Comparison of ENCODE assay signal across 17 cellular contexts in the genomic region with DNA sequence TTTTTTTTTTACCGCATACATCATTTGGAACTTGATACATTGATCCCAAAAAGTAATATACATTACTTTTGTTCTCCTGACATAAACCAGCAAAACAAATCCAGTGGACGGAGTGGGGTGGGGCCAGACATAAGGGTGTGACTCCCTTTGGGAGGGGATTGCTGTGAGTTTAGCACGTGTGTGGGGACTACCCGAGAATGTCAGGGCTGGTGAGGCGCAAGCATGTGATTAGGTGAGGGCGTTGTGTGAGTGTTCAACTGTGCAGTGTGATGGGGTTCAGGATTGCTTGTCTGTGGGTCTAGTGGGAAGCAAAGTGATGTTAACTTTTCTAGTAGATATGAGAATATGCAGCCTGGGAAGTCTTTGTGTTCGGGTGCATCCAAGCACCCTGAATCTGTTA.
"Had no signal": no experiment of that assay in that cellular context is flagged by ENCODE, and none has a peak within 500 bp of the region (broad histone marks: within the 10 kb centered on the region; RNA-seq: fewer than 3 reads in every experiment).

No MANE protein-coding gene starts in this region.

- DNase-seq: dermis blood vessel endothelial cell; dorsolateral prefrontal cortex; effector CD4-positive, alpha-beta T cell; effector memory CD4-positive, alpha-beta T cell; foreskin keratinocyte; kidney; kidney glomerular epithelial cell; left lung; left ventricle myocardium superior; lower lobe of right lung; mesenchymal stem cell; midbrain; naive thymus-derived CD4-positive, alpha-beta T cell; natural killer cell had no signal

- ATAC-seq: foreskin keratinocyte; gastroesophageal sphincter; heart left ventricle; left colon; left lung; left ventricle myocardium superior; lower lobe of right lung; naive thymus-derived CD4-positive, alpha-beta T cell; natural killer cell had no signal
